1 cellular context compared by ENCODE assay signal in genomic region chr12:65699251-65699650, GRCh38.
TF ChIP-seq lines count a peak whose summit lies in the region.

No MANE protein-coding gene starts in this region.

TF ChIP-seq in GM12878, 131 proteins besides CTCF, POLR2A, EP300 and RAD21 (continued from another document):
- TF ChIP-seq PRDM15 (CRISPR knock-in tag; IDR thresholded peaks at IDR 0.05) (no peak), CBX5 (IDR thresholded peaks at IDR 0.05; ENCODE audit: low read depth) (no peak)
